1 cellular context compared by ENCODE assay signal in the genomic region with DNA sequence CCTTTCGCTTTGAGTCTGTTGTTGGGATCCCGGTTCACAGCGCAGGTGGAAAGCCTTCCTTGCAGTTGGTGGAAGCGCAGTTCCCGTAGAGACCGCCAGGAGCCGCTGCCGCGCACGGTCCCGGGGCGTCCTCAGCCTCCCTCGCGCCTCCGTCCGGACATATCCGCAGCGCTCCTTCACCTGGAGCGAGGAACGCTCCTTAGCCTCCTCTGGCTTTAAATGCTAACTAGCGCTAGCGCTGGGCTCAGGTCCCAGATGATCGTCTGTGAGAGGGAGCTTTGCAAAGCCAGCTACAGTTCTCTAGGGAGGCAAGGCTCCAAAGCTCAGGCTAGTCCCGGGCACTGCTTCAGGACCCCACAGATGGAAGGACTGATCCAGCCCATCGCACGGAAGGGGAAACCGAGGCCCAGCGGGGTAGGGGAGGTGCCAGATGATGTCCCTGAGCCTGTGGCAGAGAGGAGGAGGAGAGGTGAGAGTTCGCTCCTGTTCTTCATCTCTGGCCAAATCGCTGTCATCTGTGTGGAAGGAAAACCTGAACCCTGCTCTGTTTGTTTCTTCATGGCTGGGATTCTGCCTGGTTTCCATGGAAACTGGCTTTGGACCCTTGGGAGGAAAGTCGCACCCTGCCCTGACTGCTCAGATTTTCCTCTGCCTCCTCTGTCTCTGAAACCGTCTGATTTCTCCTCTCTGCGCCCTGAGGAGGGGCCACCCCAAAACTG.
TF ChIP-seq lines count a peak whose summit lies in the region.

No MANE protein-coding gene starts in this region.

TF ChIP-seq in K562, 482 proteins besides CTCF, POLR2A, EP300 and RAD21 (continued from another document and continues in another):
- TF ChIP-seq, protein P1, sequence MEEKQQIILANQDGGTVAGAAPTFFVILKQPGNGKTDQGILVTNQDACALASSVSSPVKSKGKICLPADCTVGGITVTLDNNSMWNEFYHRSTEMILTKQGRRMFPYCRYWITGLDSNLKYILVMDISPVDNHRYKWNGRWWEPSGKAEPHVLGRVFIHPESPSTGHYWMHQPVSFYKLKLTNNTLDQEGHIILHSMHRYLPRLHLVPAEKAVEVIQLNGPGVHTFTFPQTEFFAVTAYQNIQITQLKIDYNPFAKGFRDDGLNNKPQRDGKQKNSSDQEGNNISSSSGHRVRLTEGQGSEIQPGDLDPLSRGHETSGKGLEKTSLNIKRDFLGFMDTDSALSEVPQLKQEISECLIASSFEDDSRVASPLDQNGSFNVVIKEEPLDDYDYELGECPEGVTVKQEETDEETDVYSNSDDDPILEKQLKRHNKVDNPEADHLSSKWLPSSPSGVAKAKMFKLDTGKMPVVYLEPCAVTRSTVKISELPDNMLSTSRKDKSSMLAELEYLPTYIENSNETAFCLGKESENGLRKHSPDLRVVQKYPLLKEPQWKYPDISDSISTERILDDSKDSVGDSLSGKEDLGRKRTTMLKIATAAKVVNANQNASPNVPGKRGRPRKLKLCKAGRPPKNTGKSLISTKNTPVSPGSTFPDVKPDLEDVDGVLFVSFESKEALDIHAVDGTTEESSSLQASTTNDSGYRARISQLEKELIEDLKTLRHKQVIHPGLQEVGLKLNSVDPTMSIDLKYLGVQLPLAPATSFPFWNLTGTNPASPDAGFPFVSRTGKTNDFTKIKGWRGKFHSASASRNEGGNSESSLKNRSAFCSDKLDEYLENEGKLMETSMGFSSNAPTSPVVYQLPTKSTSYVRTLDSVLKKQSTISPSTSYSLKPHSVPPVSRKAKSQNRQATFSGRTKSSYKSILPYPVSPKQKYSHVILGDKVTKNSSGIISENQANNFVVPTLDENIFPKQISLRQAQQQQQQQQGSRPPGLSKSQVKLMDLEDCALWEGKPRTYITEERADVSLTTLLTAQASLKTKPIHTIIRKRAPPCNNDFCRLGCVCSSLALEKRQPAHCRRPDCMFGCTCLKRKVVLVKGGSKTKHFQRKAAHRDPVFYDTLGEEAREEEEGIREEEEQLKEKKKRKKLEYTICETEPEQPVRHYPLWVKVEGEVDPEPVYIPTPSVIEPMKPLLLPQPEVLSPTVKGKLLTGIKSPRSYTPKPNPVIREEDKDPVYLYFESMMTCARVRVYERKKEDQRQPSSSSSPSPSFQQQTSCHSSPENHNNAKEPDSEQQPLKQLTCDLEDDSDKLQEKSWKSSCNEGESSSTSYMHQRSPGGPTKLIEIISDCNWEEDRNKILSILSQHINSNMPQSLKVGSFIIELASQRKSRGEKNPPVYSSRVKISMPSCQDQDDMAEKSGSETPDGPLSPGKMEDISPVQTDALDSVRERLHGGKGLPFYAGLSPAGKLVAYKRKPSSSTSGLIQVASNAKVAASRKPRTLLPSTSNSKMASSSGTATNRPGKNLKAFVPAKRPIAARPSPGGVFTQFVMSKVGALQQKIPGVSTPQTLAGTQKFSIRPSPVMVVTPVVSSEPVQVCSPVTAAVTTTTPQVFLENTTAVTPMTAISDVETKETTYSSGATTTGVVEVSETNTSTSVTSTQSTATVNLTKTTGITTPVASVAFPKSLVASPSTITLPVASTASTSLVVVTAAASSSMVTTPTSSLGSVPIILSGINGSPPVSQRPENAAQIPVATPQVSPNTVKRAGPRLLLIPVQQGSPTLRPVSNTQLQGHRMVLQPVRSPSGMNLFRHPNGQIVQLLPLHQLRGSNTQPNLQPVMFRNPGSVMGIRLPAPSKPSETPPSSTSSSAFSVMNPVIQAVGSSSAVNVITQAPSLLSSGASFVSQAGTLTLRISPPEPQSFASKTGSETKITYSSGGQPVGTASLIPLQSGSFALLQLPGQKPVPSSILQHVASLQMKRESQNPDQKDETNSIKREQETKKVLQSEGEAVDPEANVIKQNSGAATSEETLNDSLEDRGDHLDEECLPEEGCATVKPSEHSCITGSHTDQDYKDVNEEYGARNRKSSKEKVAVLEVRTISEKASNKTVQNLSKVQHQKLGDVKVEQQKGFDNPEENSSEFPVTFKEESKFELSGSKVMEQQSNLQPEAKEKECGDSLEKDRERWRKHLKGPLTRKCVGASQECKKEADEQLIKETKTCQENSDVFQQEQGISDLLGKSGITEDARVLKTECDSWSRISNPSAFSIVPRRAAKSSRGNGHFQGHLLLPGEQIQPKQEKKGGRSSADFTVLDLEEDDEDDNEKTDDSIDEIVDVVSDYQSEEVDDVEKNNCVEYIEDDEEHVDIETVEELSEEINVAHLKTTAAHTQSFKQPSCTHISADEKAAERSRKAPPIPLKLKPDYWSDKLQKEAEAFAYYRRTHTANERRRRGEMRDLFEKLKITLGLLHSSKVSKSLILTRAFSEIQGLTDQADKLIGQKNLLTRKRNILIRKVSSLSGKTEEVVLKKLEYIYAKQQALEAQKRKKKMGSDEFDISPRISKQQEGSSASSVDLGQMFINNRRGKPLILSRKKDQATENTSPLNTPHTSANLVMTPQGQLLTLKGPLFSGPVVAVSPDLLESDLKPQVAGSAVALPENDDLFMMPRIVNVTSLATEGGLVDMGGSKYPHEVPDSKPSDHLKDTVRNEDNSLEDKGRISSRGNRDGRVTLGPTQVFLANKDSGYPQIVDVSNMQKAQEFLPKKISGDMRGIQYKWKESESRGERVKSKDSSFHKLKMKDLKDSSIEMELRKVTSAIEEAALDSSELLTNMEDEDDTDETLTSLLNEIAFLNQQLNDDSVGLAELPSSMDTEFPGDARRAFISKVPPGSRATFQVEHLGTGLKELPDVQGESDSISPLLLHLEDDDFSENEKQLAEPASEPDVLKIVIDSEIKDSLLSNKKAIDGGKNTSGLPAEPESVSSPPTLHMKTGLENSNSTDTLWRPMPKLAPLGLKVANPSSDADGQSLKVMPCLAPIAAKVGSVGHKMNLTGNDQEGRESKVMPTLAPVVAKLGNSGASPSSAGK (IDR thresholded peaks at IDR 0.05) = no peak; the same call in 1 of the 2 replicates
- peak; percentile 67 for TF ChIP-seq JUND (IDR thresholded peaks at IDR 0.05; ENCODE audit: borderline replicate concordance, low read depth, low read length)
- no peak; the same call in 2 of the 3 replicates for TF ChIP-seq JUND (tag; IDR thresholded peaks at IDR 0.05; ENCODE audit: borderline replicate concordance, low read depth, low read length)
- TF ChIP-seq POLR2AphosphoS2 (IDR thresholded peaks at IDR 0.05; ENCODE audit: low read length) = no peak
- TF ChIP-seq, protein P2, sequence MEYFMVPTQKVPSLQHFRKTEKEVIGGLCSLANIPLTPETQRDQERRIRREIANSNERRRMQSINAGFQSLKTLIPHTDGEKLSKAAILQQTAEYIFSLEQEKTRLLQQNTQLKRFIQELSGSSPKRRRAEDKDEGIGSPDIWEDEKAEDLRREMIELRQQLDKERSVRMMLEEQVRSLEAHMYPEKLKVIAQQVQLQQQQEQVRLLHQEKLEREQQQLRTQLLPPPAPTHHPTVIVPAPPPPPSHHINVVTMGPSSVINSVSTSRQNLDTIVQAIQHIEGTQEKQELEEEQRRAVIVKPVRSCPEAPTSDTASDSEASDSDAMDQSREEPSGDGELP (CRISPR knock-in tag; IDR thresholded peaks at IDR 0.05; ENCODE audit: borderline replicate concordance) = peak; percentile 61
- 0 out of 2 replicates have a peak, but pooled peaks have one; percentile 33 for TF ChIP-seq CBX5 (IDR thresholded peaks at IDR 0.05; ENCODE audit: borderline replicate concordance, low read depth)
- TF ChIP-seq ILK (tag; IDR thresholded peaks at IDR 0.05; ENCODE audit: borderline replicate concordance, low read depth) = no peak
- TF ChIP-seq, protein P3, sequence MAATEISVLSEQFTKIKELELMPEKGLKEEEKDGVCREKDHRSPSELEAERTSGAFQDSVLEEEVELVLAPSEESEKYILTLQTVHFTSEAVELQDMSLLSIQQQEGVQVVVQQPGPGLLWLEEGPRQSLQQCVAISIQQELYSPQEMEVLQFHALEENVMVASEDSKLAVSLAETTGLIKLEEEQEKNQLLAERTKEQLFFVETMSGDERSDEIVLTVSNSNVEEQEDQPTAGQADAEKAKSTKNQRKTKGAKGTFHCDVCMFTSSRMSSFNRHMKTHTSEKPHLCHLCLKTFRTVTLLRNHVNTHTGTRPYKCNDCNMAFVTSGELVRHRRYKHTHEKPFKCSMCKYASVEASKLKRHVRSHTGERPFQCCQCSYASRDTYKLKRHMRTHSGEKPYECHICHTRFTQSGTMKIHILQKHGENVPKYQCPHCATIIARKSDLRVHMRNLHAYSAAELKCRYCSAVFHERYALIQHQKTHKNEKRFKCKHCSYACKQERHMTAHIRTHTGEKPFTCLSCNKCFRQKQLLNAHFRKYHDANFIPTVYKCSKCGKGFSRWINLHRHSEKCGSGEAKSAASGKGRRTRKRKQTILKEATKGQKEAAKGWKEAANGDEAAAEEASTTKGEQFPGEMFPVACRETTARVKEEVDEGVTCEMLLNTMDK (IDR thresholded peaks at IDR 0.05; ENCODE audit: borderline replicate concordance, insufficient read depth, low read depth, low read length, poor library complexity, severe bottlenecking) = peak; percentile 32
- TF ChIP-seq CCNT2 (IDR thresholded peaks at IDR 0.05; ENCODE audit: borderline replicate concordance, extremely low read depth, insufficient read length, low read depth, low read length) = peak; percentile 22
- TF ChIP-seq FOS (IDR thresholded peaks at IDR 0.05; ENCODE audit: extremely low read depth, insufficient read length) = no peak
- peak; percentile 77 for TF ChIP-seq SMARCA4 (IDR thresholded peaks at IDR 0.05)
- TF ChIP-seq RAD51 (IDR thresholded peaks at IDR 0.05; ENCODE audit: borderline replicate concordance, low read depth) = no peak
- no peak for TF ChIP-seq KLF10 (CRISPR knock-in tag; IDR thresholded peaks at IDR 0.05)
- 0 out of 2 replicates have a peak, but pooled peaks have one; percentile 20 for TF ChIP-seq CC2D1A (IDR thresholded peaks at IDR 0.05)
- TF ChIP-seq SMARCE1 (IDR thresholded peaks at IDR 0.05) = peak; percentile 60; the same call in 1 of the 2 replicates
- peak; percentile 68; the same call in 1 of the 2 replicates for TF ChIP-seq RB1 (IDR thresholded peaks at IDR 0.05; ENCODE audit: low read depth)
- TF ChIP-seq SOX6 (IDR thresholded peaks at IDR 0.05) = peak; percentile 48; the same call in 1 of the 2 replicates
- peak in 1 of 2 experiments; percentile 71; a peak in 1 of 4 replicates for TF ChIP-seq KDM4B (IDR thresholded peaks at IDR 0.05; ENCODE audit: borderline replicate concordance in 2 of 2, low read depth in 1 of 2)
- TF ChIP-seq, protein P4, sequence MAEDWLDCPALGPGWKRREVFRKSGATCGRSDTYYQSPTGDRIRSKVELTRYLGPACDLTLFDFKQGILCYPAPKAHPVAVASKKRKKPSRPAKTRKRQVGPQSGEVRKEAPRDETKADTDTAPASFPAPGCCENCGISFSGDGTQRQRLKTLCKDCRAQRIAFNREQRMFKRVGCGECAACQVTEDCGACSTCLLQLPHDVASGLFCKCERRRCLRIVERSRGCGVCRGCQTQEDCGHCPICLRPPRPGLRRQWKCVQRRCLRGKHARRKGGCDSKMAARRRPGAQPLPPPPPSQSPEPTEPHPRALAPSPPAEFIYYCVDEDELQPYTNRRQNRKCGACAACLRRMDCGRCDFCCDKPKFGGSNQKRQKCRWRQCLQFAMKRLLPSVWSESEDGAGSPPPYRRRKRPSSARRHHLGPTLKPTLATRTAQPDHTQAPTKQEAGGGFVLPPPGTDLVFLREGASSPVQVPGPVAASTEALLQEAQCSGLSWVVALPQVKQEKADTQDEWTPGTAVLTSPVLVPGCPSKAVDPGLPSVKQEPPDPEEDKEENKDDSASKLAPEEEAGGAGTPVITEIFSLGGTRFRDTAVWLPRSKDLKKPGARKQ (CRISPR knock-in tag; IDR thresholded peaks at IDR 0.05) = peak; percentile 68; the same call in 1 of the 2 replicates
- no peak for TF ChIP-seq BRD9 (IDR thresholded peaks at IDR 0.05; ENCODE audit: low read depth, partially characterized antibody)
- 0 out of 2 replicates have a peak, but pooled peaks have one; percentile 32 for TF ChIP-seq ATF7 (IDR thresholded peaks at IDR 0.05)
- TF ChIP-seq, protein P5, sequence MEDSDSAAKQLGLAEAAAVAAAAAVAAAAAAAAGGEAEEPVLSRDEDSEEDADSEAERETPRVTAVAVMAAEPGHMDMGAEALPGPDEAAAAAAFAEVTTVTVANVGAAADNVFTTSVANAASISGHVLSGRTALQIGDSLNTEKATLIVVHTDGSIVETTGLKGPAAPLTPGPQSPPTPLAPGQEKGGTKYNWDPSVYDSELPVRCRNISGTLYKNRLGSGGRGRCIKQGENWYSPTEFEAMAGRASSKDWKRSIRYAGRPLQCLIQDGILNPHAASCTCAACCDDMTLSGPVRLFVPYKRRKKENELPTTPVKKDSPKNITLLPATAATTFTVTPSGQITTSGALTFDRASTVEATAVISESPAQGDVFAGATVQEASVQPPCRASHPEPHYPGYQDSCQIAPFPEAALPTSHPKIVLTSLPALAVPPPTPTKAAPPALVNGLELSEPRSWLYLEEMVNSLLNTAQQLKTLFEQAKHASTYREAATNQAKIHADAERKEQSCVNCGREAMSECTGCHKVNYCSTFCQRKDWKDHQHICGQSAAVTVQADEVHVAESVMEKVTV (CRISPR knock-in tag; IDR thresholded peaks at IDR 0.05) = peak; percentile 67
- TF ChIP-seq MEF2D (tag; conservative IDR thresholded peaks at IDR 0.05; ENCODE audit: low read depth) = no peak
- TF ChIP-seq L3MBTL2 (IDR thresholded peaks at IDR 0.05) = peak; percentile 74
- TF ChIP-seq, protein P6, sequence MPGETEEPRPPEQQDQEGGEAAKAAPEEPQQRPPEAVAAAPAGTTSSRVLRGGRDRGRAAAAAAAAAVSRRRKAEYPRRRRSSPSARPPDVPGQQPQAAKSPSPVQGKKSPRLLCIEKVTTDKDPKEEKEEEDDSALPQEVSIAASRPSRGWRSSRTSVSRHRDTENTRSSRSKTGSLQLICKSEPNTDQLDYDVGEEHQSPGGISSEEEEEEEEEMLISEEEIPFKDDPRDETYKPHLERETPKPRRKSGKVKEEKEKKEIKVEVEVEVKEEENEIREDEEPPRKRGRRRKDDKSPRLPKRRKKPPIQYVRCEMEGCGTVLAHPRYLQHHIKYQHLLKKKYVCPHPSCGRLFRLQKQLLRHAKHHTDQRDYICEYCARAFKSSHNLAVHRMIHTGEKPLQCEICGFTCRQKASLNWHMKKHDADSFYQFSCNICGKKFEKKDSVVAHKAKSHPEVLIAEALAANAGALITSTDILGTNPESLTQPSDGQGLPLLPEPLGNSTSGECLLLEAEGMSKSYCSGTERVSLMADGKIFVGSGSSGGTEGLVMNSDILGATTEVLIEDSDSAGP (CRISPR knock-in tag; IDR thresholded peaks at IDR 0.05) = 0 out of 2 replicates have a peak, but pooled peaks have one; percentile 11
- TF ChIP-seq NRF1 (conservative IDR thresholded peaks at IDR 0.05 in 1 of 2, IDR thresholded peaks at IDR 0.05 in 1 of 2) = peak; percentile 57 to 67
- TF ChIP-seq, protein P7, sequence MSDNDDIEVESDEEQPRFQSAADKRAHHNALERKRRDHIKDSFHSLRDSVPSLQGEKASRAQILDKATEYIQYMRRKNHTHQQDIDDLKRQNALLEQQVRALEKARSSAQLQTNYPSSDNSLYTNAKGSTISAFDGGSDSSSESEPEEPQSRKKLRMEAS (CRISPR knock-in tag; IDR thresholded peaks at IDR 0.05) = peak; percentile 33
- peak in 1 of 2 experiments; percentile 23; a peak in 1 of 4 replicates for TF ChIP-seq TBL1XR1 (IDR thresholded peaks at IDR 0.05; ENCODE audit: low read length in 2 of 2)
- no peak for TF ChIP-seq NR4A1 (CRISPR knock-in tag; IDR thresholded peaks at IDR 0.05)
- TF ChIP-seq NR4A1 (tag; IDR thresholded peaks at IDR 0.05) = no peak
- TF ChIP-seq CREM (IDR thresholded peaks at IDR 0.05; ENCODE audit: low read depth) = peak; percentile 55
- TF ChIP-seq CBX3 (IDR thresholded peaks at IDR 0.05; ENCODE audit: borderline replicate concordance in 1 of 2, low read length in 2 of 2) = peak in 1 of 2 experiments; percentile 19; a peak in 1 of 3 replicates
- peak; percentile 60 for TF ChIP-seq CXXC5 (CRISPR knock-in tag; IDR thresholded peaks at IDR 0.05)
- TF ChIP-seq, protein P8, sequence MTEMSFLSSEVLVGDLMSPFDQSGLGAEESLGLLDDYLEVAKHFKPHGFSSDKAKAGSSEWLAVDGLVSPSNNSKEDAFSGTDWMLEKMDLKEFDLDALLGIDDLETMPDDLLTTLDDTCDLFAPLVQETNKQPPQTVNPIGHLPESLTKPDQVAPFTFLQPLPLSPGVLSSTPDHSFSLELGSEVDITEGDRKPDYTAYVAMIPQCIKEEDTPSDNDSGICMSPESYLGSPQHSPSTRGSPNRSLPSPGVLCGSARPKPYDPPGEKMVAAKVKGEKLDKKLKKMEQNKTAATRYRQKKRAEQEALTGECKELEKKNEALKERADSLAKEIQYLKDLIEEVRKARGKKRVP (CRISPR knock-in tag; IDR thresholded peaks at IDR 0.05) = no peak
- TF ChIP-seq HDGF (IDR thresholded peaks at IDR 0.05) = no peak
